ENCODE assay signal across 28 cellular contexts in genomic region chr1:159247266-159247665, GRCh38. TPM values are rescaled to one million over a fixed set of nuclear protein-coding genes. Genes with fewer than 3 reads are reported as not detected.
A peak's percentile ranks its signal among the peaks of the same experiment; 100 is the strongest.
DNase-seq lines count a peak whose midpoint lies in the region; ATAC-seq, FAIRE-seq and TF ChIP-seq lines count a peak whose summit lies in the region.
"Had no signal": no experiment of that assay in that cellular context is flagged by ENCODE, and none has a peak within 500 bp of the region (broad histone marks: within the 10 kb centered on the region; RNA-seq: fewer than 3 reads in every experiment).

No MANE protein-coding gene starts in this region.

- H3K36me3 ChIP-seq in mammary epithelial cell (ENCODE audit: insufficient read depth, low read length) (no peaks in the 10 kb centered on the region), K562 (ENCODE audit: control insufficient read depth, insufficient read depth, low read length) (no peaks in the 10 kb centered on the region), lower lobe of right lung (no peaks in the 10 kb centered on the region)
- H3K36me3 ChIP-seq: SJSA1 had no signal

- peaks cover 19% of the 10 kb centered on the region for H3K4me1 Mint-ChIP-seq in MCF 10A (ENCODE audit: insufficient read depth, unreplicated experiment)
- H3K4me1 Mint-ChIP-seq: B cell had no signal

- DNase-seq in MCF 10A (ENCODE audit: unreplicated experiment) (peak; percentile 61), mammary epithelial cell (no peak), K562 (ENCODE audit: extremely low read depth in 1 of 4, low spot score in 3 of 4) (no peak), iris pigment epithelial cell (ENCODE audit: low read depth) (peak; percentile 12), SHP77 treated with DMSO at 0.1 percent for 48 hours (lab: John Stamatoyannopoulos, UW) (no peak), lower lobe of right lung (no peak), epidermal melanocyte (ENCODE audit: insufficient read length, low spot score) (no peak)
- DNase-seq: Caco-2; CD8-positive, alpha-beta T cell; GDM1; KBM-7; NCI-H1105; NCI-H1436 treated with DMSO at 0.1 percent for 48 hours; NCI-H1930; NCI-H2107; NCI-H446; NCI-H524 treated with DMSO at 0.1 percent for 48 hours; NCI-H82; NK-92 treated with Interleukin-12 subunit alpha and Interleukin-12 subunit beta, amount 100 ng/mL, for 24 hours; PC-3 had no signal

- H3K36me3 Mint-ChIP-seq in MCF 10A (ENCODE audit: insufficient read depth, unreplicated experiment) = no peaks in the 10 kb centered on the region
- H3K36me3 Mint-ChIP-seq: CD8-positive, alpha-beta T cell had no signal

- WGBS in mammary epithelial cell (ENCODE audit: low coverage, missing lambda C conversion rate) = 81% methylated on average over 3 of the region's 3 CpGs
- WGBS in K562 (ENCODE audit: insufficient coverage, low coverage, missing lambda C conversion rate) = 21% methylated on average over 3 of the region's 3 CpGs

- H3K9ac ChIP-seq in mammary epithelial cell (ENCODE audit: insufficient read depth, low read length) (no peak overlapping the region), K562 (ENCODE audit: insufficient read depth in 1 of 2, low read depth in 2 of 2, low read length in 2 of 2) (no peak overlapping the region)

- no peak for TF ChIP-seq CTCF in MCF 10A (IDR thresholded peaks at IDR 0.05; ENCODE audit: unreplicated experiment)
- no peak for TF ChIP-seq CTCF in mammary epithelial cell (conservative IDR thresholded peaks at IDR 0.05 in 1 of 2, IDR thresholded peaks at IDR 0.05 in 1 of 2; ENCODE audit: extremely low read depth in 1 of 2, insufficient read depth in 1 of 2, low read depth in 1 of 2, low read length in 2 of 2)
- no peak for TF ChIP-seq CTCF in K562 (IDR thresholded peaks at IDR 0.05 in 2 of 3, conservative IDR thresholded peaks at IDR 0.05 in 1 of 3; ENCODE audit: insufficient read depth in 2 of 3, low read depth in 1 of 3, low read length in 3 of 3)
- TF ChIP-seq CTCF in lower lobe of right lung (IDR thresholded peaks at IDR 0.05) = no peak

- CTCF ChIA-PET in MCF 10A (lab: Yijun Ruan, JAX) = interaction anchor here (0.6 to 3.3 kb wide), 13 partner anchors 9 to 946 kb away, joined by 3 to 43 read pairs (median 4); no protein-coding TSS in a partner anchor
- CTCF ChIA-PET in mammary epithelial cell (lab: Charles Lee; ENCODE audit: low non-redundant PET) = no interaction called here
- CTCF ChIA-PET in K562 (lab: Yijun Ruan, JAX; ENCODE audit: low intra/inter-chr PET ratio) = no interaction called here

- H3K9me3 Mint-ChIP-seq in MCF 10A (ENCODE audit: unreplicated experiment) = peaks cover 33% of the 10 kb centered on the region

- H3K4me3 ChIP-seq in mammary epithelial cell (replicated peaks in 1 of 3; ENCODE audit: insufficient read depth in 1 of 3, low read depth in 2 of 3, low read length in 3 of 3) = no peak overlapping the region
- no peak overlapping the region for H3K4me3 ChIP-seq in K562
- no peak overlapping the region for H3K4me3 ChIP-seq in lower lobe of right lung
- H3K4me3 ChIP-seq: SJSA1 had no signal

- H3K9me3 ChIP-seq in mammary epithelial cell (replicated peaks; ENCODE audit: insufficient read depth, low read length) (no peaks in the 10 kb centered on the region), K562 (replicated peaks; ENCODE audit: control insufficient read depth, insufficient read depth, low read depth, low read length) (no peaks in the 10 kb centered on the region), lower lobe of right lung (peaks cover 4% of the 10 kb centered on the region)
- H3K9me3 ChIP-seq: SJSA1 had no signal

- H2AFZ ChIP-seq in mammary epithelial cell (ENCODE audit: low read depth, low read length) (no peak overlapping the region), K562 (ENCODE audit: low read depth, low read length) (no peak overlapping the region)

- no peaks in the 10 kb centered on the region for H4K20me1 ChIP-seq in mammary epithelial cell (ENCODE audit: insufficient read depth, low read length)
- no peaks in the 10 kb centered on the region for H4K20me1 ChIP-seq in K562 (replicated peaks; ENCODE audit: control insufficient read depth, insufficient read depth, low read length)

- H3K9me1 ChIP-seq in K562 (ENCODE audit: control insufficient read depth, insufficient read depth, low read length) = no peaks in the 10 kb centered on the region

- no peak for ATAC-seq in K562
- no peak for ATAC-seq in lower lobe of right lung
- ATAC-seq: CD8-positive, alpha-beta T cell; PC-3; Right ventricle myocardium inferior had no signal

- no peaks in the 10 kb centered on the region for H3K27me3 Mint-ChIP-seq in MCF 10A (ENCODE audit: insufficient read depth, unreplicated experiment)

- in situ Hi-C loops in mammary epithelial cell (cut with MboI; ENCODE audit: low sequenced_read_pairs in 2 of 2) = no loop called here
- in situ Hi-C loops in K562 (cut with MboI) = no loop called here

- H3K27ac ChIP-seq in mammary epithelial cell (ENCODE audit: insufficient read depth, low read depth, low read length) (no peak overlapping the region), K562 (ENCODE audit: extremely low read depth, low read depth, low read length) (no peak overlapping the region), lower lobe of right lung (no peak overlapping the region)
- H3K27ac ChIP-seq: 22Rv1, C4-2B, SJSA1 had no signal

- no peaks in the 10 kb centered on the region for H3K27me3 ChIP-seq in mammary epithelial cell (ENCODE audit: insufficient read depth, low read length)
- H3K27me3 ChIP-seq in K562 (ENCODE audit: control insufficient read depth in 2 of 2, insufficient read depth in 2 of 2, low read length in 2 of 2) = no peaks in the 10 kb centered on the region
- H3K27me3 ChIP-seq in lower lobe of right lung (ENCODE audit: low read depth) = no peaks in the 10 kb centered on the region
- H3K27me3 ChIP-seq: SJSA1 had no signal

- TF ChIP-seq POLR2A in K562 (conservative IDR thresholded peaks at IDR 0.05) = no peak

- TF ChIP-seq EP300 in K562 (IDR thresholded peaks at IDR 0.05; ENCODE audit: low read length) = no peak

- no peak for TF ChIP-seq RAD21 in K562 (CRISPR knock-in tag; conservative IDR thresholded peaks at IDR 0.05 in 1 of 2, IDR thresholded peaks at IDR 0.05 in 1 of 2)

- POLR2A ChIA-PET in MCF 10A (lab: Yijun Ruan, JAX) (interaction anchor here (0.8 to 1.6 kb wide), 4 partner anchors 10 to 18 kb away, joined by 3 to 7 read pairs (median 6); no protein-coding TSS in a partner anchor), K562 (lab: Yijun Ruan, JAX) (no interaction called here)

- H3K4me2 ChIP-seq in mammary epithelial cell (ENCODE audit: insufficient read depth, low read depth, low read length) (no peak overlapping the region), K562 (ENCODE audit: insufficient read depth, low read length) (no peak overlapping the region)

- no peaks in the 10 kb centered on the region for H3K4me1 ChIP-seq in mammary epithelial cell (ENCODE audit: insufficient read depth, low read length)
- no peaks in the 10 kb centered on the region for H3K4me1 ChIP-seq in K562 (replicated peaks in 1 of 2; ENCODE audit: control insufficient read depth in 2 of 2, insufficient read depth in 2 of 2, low read length in 2 of 2)
- H3K4me1 ChIP-seq in lower lobe of right lung = no peaks in the 10 kb centered on the region
- H3K4me1 ChIP-seq: SJSA1 had no signal

- FAIRE-seq in K562 (lab: Jason Lieb, UNC) = no peak
- FAIRE-seq: GM12892, H54, HTR-8/SVneo had no signal

- no peak overlapping the region for H3K4me3 Mint-ChIP-seq in MCF 10A (ENCODE audit: unreplicated experiment)
- H3K4me3 Mint-ChIP-seq: B cell; CD8-positive, alpha-beta T cell had no signal

- BruUV-seq in MCF 10A (replicated peaks; lab: Mats Ljungman, UMichigan) (no TSS peak), mammary epithelial cell (replicated peaks; lab: Mats Ljungman, UMichigan) (no TSS peak), K562 (replicated peaks; lab: Mats Ljungman, UMichigan) (no TSS peak)

- dilution Hi-C loops in mammary epithelial cell (cut with HindIII; ENCODE audit: low sequenced_read_pairs) = no loop called here

- intact Hi-C loops in MCF 10A (cut with micrococcal nuclease) (no loop called here), mammary epithelial cell (cut with micrococcal nuclease) (no loop called here), K562 (cut with micrococcal nuclease) (no loop called here), lower lobe of right lung (cut with DNase I) (no loop called here)

- H3K27ac Mint-ChIP-seq in MCF 10A (ENCODE audit: low read depth, unreplicated experiment) = peak overlapping the region; percentile 84
- H3K27ac Mint-ChIP-seq: B cell; CD8-positive, alpha-beta T cell had no signal

- no peaks in the 10 kb centered on the region for H3K79me2 ChIP-seq in mammary epithelial cell (ENCODE audit: insufficient read depth, low read length)
- H3K79me2 ChIP-seq in K562 (ENCODE audit: control insufficient read depth, insufficient read depth, low read length) = no peaks in the 10 kb centered on the region

RNA-seq across cellular contexts. Expression of gene ACKR1, which starts 42.6 kb away (rescaled TPM):
- total RNA-seq in MCF 10A (2022) (45.6 and 47.6 TPM in 2 replicates), mammary epithelial cell (not detected), K562 (2014; rRNA removed) (0.18 and 0.41 TPM in 2 replicates), K562 (2014; rRNA removed; fragmentation: Illumina TruSeq; extraction: Trizol) (0.07 TPM in 1 of 2 replicates, not detected in the other), K562 (2015; rRNA removed; fragmentation: Illumina TruSeq; extraction: Trizol) (0.11 TPM in 1 of 2 replicates, not detected in the other), K562 (2021) (0.51 and 0.58 TPM in 2 replicates), lower lobe of right lung (30.4 TPM)
- polyA plus RNA-seq in mammary epithelial cell (not detected), K562 (2011; rRNA removed) (0.15 TPM in 1 of 2 replicates, not detected in the other), K562 (2014; fragmentation: Illumina TruSeq; extraction: Trizol) (0.22 and 0.24 TPM in 2 replicates), K562 (2014; fragmentation: Nextera tagmentation; extraction: Ambion mirVana) (under 1 TPM; 0.24 to 0.64 TPM), K562 (2014; rRNA removed) (0.15 and 0.30 TPM in 2 replicates)
- polyA minus RNA-seq in mammary epithelial cell = not detected
- total RNA-seq in K562 (2011; cell fraction: chromatin; rRNA removed; ENCODE audit: low replicate concordance) = 0.44 TPM in 1 of 2 replicates, not detected in the other
- total RNA-seq in K562 (2011; cell fraction: nucleolus; rRNA removed) = 0.50 and 0.53 TPM in 2 replicates
- total RNA-seq in K562 (2011; cell fraction: nucleoplasm; rRNA removed) = 0.29 TPM in 1 of 2 replicates, not detected in the other
- 0.43 TPM in 1 of 2 replicates, not detected in the other for polyA plus RNA-seq in K562 (2011; cell fraction: cytosol; rRNA removed)
- 0.07 and 0.34 TPM in 2 replicates for polyA plus RNA-seq in K562 (2011; cell fraction: nucleus; rRNA removed)
- polyA plus RNA-seq in K562 (2012) = 0.62 and 1.7 TPM in 2 replicates
- not detected in 2 replicates for polyA minus RNA-seq in K562 (2011; rRNA and poly(A)+ RNA removed)
- not detected in 2 replicates for polyA minus RNA-seq in K562 (2011; cell fraction: cytosol; rRNA and poly(A)+ RNA removed)
- not detected in 2 replicates for polyA minus RNA-seq in K562 (2011; cell fraction: nucleus; rRNA and poly(A)+ RNA removed)
- total RNA-seq: B cell; Caco-2; CD8-positive, alpha-beta T cell; PC-3; SJSA1 had no signal

RNA-seq across cellular contexts. Expression of gene FCER1A, which starts 54.9 kb away (rescaled TPM):
- not detected in 2 replicates for total RNA-seq in MCF 10A (2022)
- not detected for total RNA-seq in mammary epithelial cell
- polyA plus RNA-seq in mammary epithelial cell = not detected
- polyA minus RNA-seq in mammary epithelial cell = not detected
- not detected in 2 replicates for total RNA-seq in K562 (2011; cell fraction: chromatin; rRNA removed; ENCODE audit: low replicate concordance)
- total RNA-seq in K562 (2011; cell fraction: nucleolus; rRNA removed) = not detected in 2 replicates
- total RNA-seq in K562 (2011; cell fraction: nucleoplasm; rRNA removed) = not detected in 2 replicates
- total RNA-seq in K562 (2014; rRNA removed) = not detected in 2 replicates
- total RNA-seq in K562 (2014; rRNA removed; fragmentation: Illumina TruSeq; extraction: Trizol) = not detected in 2 replicates
- total RNA-seq in K562 (2015; rRNA removed; fragmentation: Illumina TruSeq; extraction: Trizol) = not detected in 2 replicates
- not detected in 2 replicates for total RNA-seq in K562 (2021)
- not detected in 2 replicates for polyA plus RNA-seq in K562 (2011; rRNA removed)
- polyA plus RNA-seq in K562 (2011; cell fraction: cytosol; rRNA removed) = not detected in 2 replicates
- not detected in 2 replicates for polyA plus RNA-seq in K562 (2011; cell fraction: nucleus; rRNA removed)
- 0.08 TPM in 1 of 2 replicates, not detected in the other for polyA plus RNA-seq in K562 (2012)
- not detected in 2 replicates for polyA plus RNA-seq in K562 (2014; fragmentation: Illumina TruSeq; extraction: Trizol)
- polyA plus RNA-seq in K562 (2014; fragmentation: Nextera tagmentation; extraction: Ambion mirVana) = under 1 TPM in 1 of 2 experiments, not detected in 1; 0.04 TPM
- polyA plus RNA-seq in K562 (2014; rRNA removed) = not detected in 2 replicates
- polyA minus RNA-seq in K562 (2011; rRNA and poly(A)+ RNA removed) = not detected in 2 replicates
- not detected in 2 replicates for polyA minus RNA-seq in K562 (2011; cell fraction: cytosol; rRNA and poly(A)+ RNA removed)
- not detected in 2 replicates for polyA minus RNA-seq in K562 (2011; cell fraction: nucleus; rRNA and poly(A)+ RNA removed)
- 8.8 TPM for total RNA-seq in lower lobe of right lung
- total RNA-seq: B cell; Caco-2; CD8-positive, alpha-beta T cell; PC-3; SJSA1 had no signal

Comparison
In these comparisons a context has a peak if more than half of its experiments do, and no peak if none do; other contexts are left out.
1. DNase-seq: peak in MCF 10A (single experiment) and iris pigment epithelial cell (single experiment); none in mammary epithelial cell (single experiment), K562 (0 of 4), SHP77 treated with DMSO at 0.1 percent for 48 hours (single experiment), lower lobe of right lung (single experiment) and epidermal melanocyte (single experiment).
2. RNA of gene ACKR1, which starts 42.6 kb away (total RNA-seq): 45.6 to 47.6 TPM in MCF 10A and 30.4 TPM in lower lobe of right lung (single experiment); 0.07 to 0.58 TPM in K562 and not detected in mammary epithelial cell; every median in the first group is over 10 times any median in the second.